ENCODE assay signal across 12 cellular contexts in the genomic region with DNA sequence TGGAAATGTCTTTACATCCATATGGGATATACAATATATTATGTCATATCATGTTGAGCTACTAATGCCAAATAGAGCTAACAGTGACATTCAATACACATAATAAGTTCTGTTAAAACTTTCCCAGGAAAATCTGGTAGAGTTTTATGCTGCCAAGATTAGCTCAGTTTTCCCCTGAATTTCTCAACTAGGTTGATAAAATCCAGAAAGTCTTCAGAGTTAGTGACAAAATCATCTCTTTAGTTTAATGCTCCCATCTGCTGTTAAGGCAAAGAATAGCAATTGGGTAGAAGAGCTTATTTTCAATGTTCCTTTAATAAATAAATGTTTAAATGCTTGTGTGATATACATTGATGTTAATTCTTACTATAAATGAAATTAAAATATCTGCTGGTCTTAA. TPM values are rescaled to one million over a fixed set of nuclear protein-coding genes. Genes with fewer than 3 reads are reported as not detected.
DNase-seq lines count a peak whose midpoint lies in the region; ATAC-seq and TF ChIP-seq lines count a peak whose summit lies in the region.
"Had no signal": no experiment of that assay in that cellular context is flagged by ENCODE, and none has a peak within 500 bp of the region (broad histone marks: within the 10 kb centered on the region; RNA-seq: fewer than 3 reads in every experiment).

No MANE protein-coding gene starts in this region.

- H3K36me3 ChIP-seq in left ventricle myocardium inferior: peaks cover 15% of the 10 kb centered on the region
- H3K36me3 ChIP-seq in tibial nerve: peaks cover 0 to 15% (median 0%) of the 10 kb centered on the region in 3 donors

- ATAC-seq in GM19324 (IDR thresholded peaks at IDR 0.05; ENCODE audit: low FRiP score, unreplicated experiment): no peak

- H3K27ac ChIP-seq in left ventricle myocardium inferior (replicated peaks) (peak overlapping the region; percentile 82), tibial nerve (peak overlapping the region; percentile 46 to 95 (median 86))

- no peaks in the 10 kb centered on the region for H3K27me3 ChIP-seq in left ventricle myocardium inferior (ENCODE audit: low read depth)
- H3K27me3 ChIP-seq in tibial nerve: no peaks in the 10 kb centered on the region

- TF ChIP-seq POLR2A in tibial nerve (IDR thresholded peaks at IDR 0.05): no peak

- peaks cover 17% of the 10 kb centered on the region for H3K4me1 ChIP-seq in left ventricle myocardium inferior
- H3K4me1 ChIP-seq in tibial nerve: peaks cover 0 to 60% (median 7%) of the 10 kb centered on the region in 4 donors

- intact Hi-C loops in left ventricle myocardium inferior (cut with micrococcal nuclease): no loop called here

- in situ Hi-C loops in astrocyte of the cerebellum (cut with HindIII; ENCODE audit: low sequenced_read_pairs): no loop called here

- TF ChIP-seq CTCF in astrocyte of the cerebellum (IDR thresholded peaks at IDR 0.05; ENCODE audit: low read depth, low read length, missing control alignments) (peak; percentile 42), left ventricle myocardium inferior (IDR thresholded peaks at IDR 0.05; ENCODE audit: borderline replicate concordance) (peak; percentile 27), tibial nerve (IDR thresholded peaks at IDR 0.05) (peak; percentile 27 to 53 (median 40))

- no peaks in the 10 kb centered on the region for H3K9me3 ChIP-seq in left ventricle myocardium inferior (replicated peaks)
- H3K9me3 ChIP-seq in tibial nerve: no peaks in the 10 kb centered on the region

- TF ChIP-seq EP300 in tibial nerve (IDR thresholded peaks at IDR 0.05): no peak

- H3K4me3 ChIP-seq in astrocyte of the cerebellum (ENCODE audit: low read depth, low read length) (no peak overlapping the region), left ventricle myocardium inferior (peak overlapping the region; percentile 3), tibial nerve (no peak overlapping the region)

- DNase-seq in DMS 273 (lab: John Stamatoyannopoulos, UW; ENCODE audit: unreplicated experiment) (peak; percentile 22), DMS 273 treated with DMSO at 0.1 percent for 48 hours (lab: John Stamatoyannopoulos, UW) (no peak), astrocyte of the cerebellum (ENCODE audit: low read depth) (peak; percentile 74), left ventricle myocardium inferior (no peak), tibial nerve (ENCODE audit: low spot score in 2 of 2) (no peak), NCI-H82 (lab: John Stamatoyannopoulos, UW) (no peak), HUDEP-2 (lab: John Stamatoyannopoulos, UW; ENCODE audit: unreplicated experiment in 76 of 76) (no peak)
- DNase-seq: activated T-cell treated with anti-CD3 and anti-CD28 coated beads, Interleukin-2, amount 50 U/mL, for 1 hour; NCI-H1092; nephron progenitor cell had no signal

RNA-seq across cellular contexts. Expression of gene COL3A1, which starts 10.0 kb away (rescaled TPM):
- total RNA-seq in left ventricle myocardium inferior: 98.5 TPM
- 100 to 1,000 TPM in 2 of 4 donors, 10 to 100 TPM in 2; 77.1 to 205 (median 115) TPM for total RNA-seq in tibial nerve
- total RNA-seq: T-helper 1 cell treated with Interleukin-12 subunit alpha and Interleukin-12 subunit beta and Interleukin-4 antibody, amounts not matched to agents 30 ng/mL and 1 ng/mL, for 36 hours had no signal

Comparison
In these comparisons a context has a peak if more than half of its experiments do, and no peak if none do; other contexts are left out.
1. DNase-seq: peak in DMS 273 (single experiment) and astrocyte of the cerebellum (single experiment); none in DMS 273 treated with DMSO at 0.1 percent for 48 hours (single experiment), left ventricle myocardium inferior (single experiment), tibial nerve (0 of 2), NCI-H82 (single experiment) and HUDEP-2 (0 of 76).
2. Peak in every context shown above with its lines, with median percentiles within 50 percentile points of each other: CTCF ChIP-seq.